ENCODE assay signal across 25 cellular contexts in the genomic region with DNA sequence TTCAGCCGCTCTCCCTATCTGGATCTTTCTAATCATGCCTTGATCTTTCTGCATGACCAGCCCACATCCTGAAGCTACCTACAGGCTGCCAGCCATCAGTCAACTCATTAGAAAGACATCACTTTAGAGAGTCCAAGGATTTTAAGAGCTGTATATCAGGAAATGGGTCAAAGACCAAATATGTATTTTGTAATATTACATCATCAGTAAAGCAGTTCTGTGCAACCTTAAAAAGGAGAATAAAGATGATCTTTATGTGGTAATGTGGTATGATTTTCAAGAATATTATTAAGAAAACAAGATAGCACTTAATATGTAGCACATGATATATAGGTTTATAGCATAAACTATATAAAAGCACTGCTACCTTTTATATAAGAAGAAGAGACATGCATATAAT. TPM values are rescaled to one million over a fixed set of nuclear protein-coding genes. Genes with fewer than 3 reads are reported as not detected.
DNase-seq lines count a peak whose midpoint lies in the region; ATAC-seq, FAIRE-seq and TF ChIP-seq lines count a peak whose summit lies in the region.
"Had no signal": no experiment of that assay in that cellular context is flagged by ENCODE, and none has a peak within 500 bp of the region (broad histone marks: within the 10 kb centered on the region; RNA-seq: fewer than 3 reads in every experiment).

No MANE protein-coding gene starts in this region.

- TF ChIP-seq CTCF in brain microvascular endothelial cell (IDR thresholded peaks at IDR 0.05; ENCODE audit: low read depth, low read length, missing control alignments) = no peak

- H3K4me3 ChIP-seq in brain microvascular endothelial cell (ENCODE audit: low read depth, low read length) = no peak overlapping the region
- H3K4me3 ChIP-seq: body of pancreas, SJCRH30, vagina had no signal

- FAIRE-seq in GM12891 (lab: Jason Lieb, UNC) = no peak
- FAIRE-seq: RCC 7860 had no signal

- H3K4me1 Mint-ChIP-seq in activated naive CD8-positive, alpha-beta T cell (ENCODE audit: low read depth) = peaks cover 61% of the 10 kb centered on the region
- peaks cover 47% of the 10 kb centered on the region for H3K4me1 Mint-ChIP-seq in activated naive CD8-positive, alpha-beta T cell treated with anti-CD3 and anti-CD28 coated beads, Interleukin-2, amount 50 U/mL, for 24 hours

- no peaks in the 10 kb centered on the region for H3K27me3 ChIP-seq in brain microvascular endothelial cell (replicated peaks)
- H3K27me3 ChIP-seq: body of pancreas, SJCRH30, vagina had no signal

- no peak overlapping the region for H3K27ac ChIP-seq in brain microvascular endothelial cell
- H3K27ac ChIP-seq: body of pancreas, SJCRH30, vagina had no signal

- ATAC-seq in activated naive CD8-positive, alpha-beta T cell treated with anti-CD3 and anti-CD28 coated beads, Interleukin-2, amount 50 U/mL, for 24 hours = no peak
- ATAC-seq: body of pancreas, left colon had no signal

- H3K9me3 Mint-ChIP-seq in activated naive CD8-positive, alpha-beta T cell (ENCODE audit: low read depth) = peaks cover 19% of the 10 kb centered on the region
- peaks cover 33% of the 10 kb centered on the region for H3K9me3 Mint-ChIP-seq in activated naive CD8-positive, alpha-beta T cell treated with anti-CD3 and anti-CD28 coated beads, Interleukin-2, amount 50 U/mL, for 24 hours

- H3K36me3 ChIP-seq in brain microvascular endothelial cell (replicated peaks) = peaks cover 8% of the 10 kb centered on the region

- no peak for DNase-seq in activated naive CD8-positive, alpha-beta T cell treated with anti-CD3 and anti-CD28 coated beads, Interleukin-2, amount 50 U/mL, for 24 hours
- DNase-seq in NCI-H226 = peak; percentile 13
- peak; percentile 38 for DNase-seq in iris pigment epithelial cell (ENCODE audit: low read depth)
- DNase-seq in GM12891 (ENCODE audit: insufficient read length, low spot score) = no peak
- no peak for DNase-seq in activated CD8-positive, alpha-beta memory T cell treated with anti-CD3 and anti-CD28 coated beads for 24 hours
- no peak for DNase-seq in brain microvascular endothelial cell
- no peak for DNase-seq in stimulated activated CD4-positive, alpha-beta T cell treated with anti-CD3 and anti-CD28 coated beads, Interleukin-1b, Interleukin-23, amount 100 ng/mL, for 48 hours
- DNase-seq: activated CD4-positive, alpha-beta T cell treated with anti-CD3 and anti-CD28 coated beads for 1 hour; body of pancreas; C1 segment of cervical spinal cord; DMS 273 treated with DMSO at 0.1 percent for 48 hours; head of caudate nucleus; Karpas-422; left colon; mesenchymal stem cell; NCI-H187; NCI-H526; retina; SJCRH30; stimulated activated CD4-positive, alpha-beta T cell treated with anti-CD3 and anti-CD28 coated beads, Interleukin-2, amount 100 ng/mL, for 48 hours; stimulated activated naive CD4-positive, alpha-beta T cell had no signal

- H3K27me3 Mint-ChIP-seq in activated naive CD8-positive, alpha-beta T cell = no peaks in the 10 kb centered on the region
- H3K27me3 Mint-ChIP-seq in activated naive CD8-positive, alpha-beta T cell treated with anti-CD3 and anti-CD28 coated beads, Interleukin-2, amount 50 U/mL, for 24 hours = peaks cover 3% of the 10 kb centered on the region

- H3K27ac Mint-ChIP-seq in activated naive CD8-positive, alpha-beta T cell = peak overlapping the region; percentile 50
- no peak overlapping the region for H3K27ac Mint-ChIP-seq in activated naive CD8-positive, alpha-beta T cell treated with anti-CD3 and anti-CD28 coated beads, Interleukin-2, amount 50 U/mL, for 24 hours

- in situ Hi-C loops in brain microvascular endothelial cell (cut with HindIII; ENCODE audit: low pct_ligation_motif_present, low sequenced_read_pairs) = no loop called here

- TF ChIP-seq POLR2A in GM12891 (IDR thresholded peaks at IDR 0.05; ENCODE audit: low read depth, low read length) = no peak

- peak overlapping the region; percentile 46 for H3K4me3 Mint-ChIP-seq in activated naive CD8-positive, alpha-beta T cell
- H3K4me3 Mint-ChIP-seq in activated naive CD8-positive, alpha-beta T cell treated with anti-CD3 and anti-CD28 coated beads, Interleukin-2, amount 50 U/mL, for 24 hours = no peak overlapping the region
- H3K4me3 Mint-ChIP-seq: T-helper 1 cell treated with Interleukin-12 subunit alpha and Interleukin-12 subunit beta and Interleukin-4 antibody, amounts not matched to agents 30 μg/mL and 1 μg/mL, for 36 hours had no signal

- peaks cover 72% of the 10 kb centered on the region for H3K36me3 Mint-ChIP-seq in activated naive CD8-positive, alpha-beta T cell
- H3K36me3 Mint-ChIP-seq in activated naive CD8-positive, alpha-beta T cell treated with anti-CD3 and anti-CD28 coated beads, Interleukin-2, amount 50 U/mL, for 24 hours (ENCODE audit: low read depth) = peaks cover 90% of the 10 kb centered on the region

TF ChIP-seq in GM12891, 5 proteins besides CTCF, POLR2A, EP300 and RAD21:
- TF ChIP-seq PAX5 (IDR thresholded peaks at IDR 0.05; ENCODE audit: insufficient read depth, low read length, severe bottlenecking) = no peak
- TF ChIP-seq POLR2AphosphoS5 (IDR thresholded peaks at IDR 0.05; ENCODE audit: low read depth, low read length) = no peak
- no peak for TF ChIP-seq POU2F2 (IDR thresholded peaks at IDR 0.05; ENCODE audit: low read depth, low read length)
- no peak for TF ChIP-seq TAF1 (IDR thresholded peaks at IDR 0.05; ENCODE audit: low read depth, low read length)
- TF ChIP-seq SPI1 (IDR thresholded peaks at IDR 0.05; ENCODE audit: low read depth, low read length) = no peak

RNA-seq across cellular contexts. Expression of a gene that starts 47.6 kb away (rescaled TPM):
- 3.0 TPM for polyA plus RNA-seq in GM12891 (2012; ENCODE audit: low read depth, missing spikeins)

RNA-seq across cellular contexts. Expression of a gene that starts 48.9 kb away (rescaled TPM):
- polyA plus RNA-seq in GM12891 (2012; ENCODE audit: low read depth, missing spikeins) = 8.4 TPM

Comparison
In these comparisons a context has a peak if more than half of its experiments do, and no peak if none do; other contexts are left out.
1. DNase-seq: peak in NCI-H226 (single experiment) and iris pigment epithelial cell (single experiment); none in activated naive CD8-positive, alpha-beta T cell treated with anti-CD3 and anti-CD28 coated beads, Interleukin-2, amount 50 U/mL, for 24 hours (single experiment), GM12891 (single experiment), activated CD8-positive, alpha-beta memory T cell treated with anti-CD3 and anti-CD28 coated beads for 24 hours (single experiment), brain microvascular endothelial cell (single experiment) and stimulated activated CD4-positive, alpha-beta T cell treated with anti-CD3 and anti-CD28 coated beads, Interleukin-1b, Interleukin-23, amount 100 ng/mL, for 48 hours (single experiment).